Comparison of ENCODE assay signal across 9 cellular contexts in the genomic region with DNA sequence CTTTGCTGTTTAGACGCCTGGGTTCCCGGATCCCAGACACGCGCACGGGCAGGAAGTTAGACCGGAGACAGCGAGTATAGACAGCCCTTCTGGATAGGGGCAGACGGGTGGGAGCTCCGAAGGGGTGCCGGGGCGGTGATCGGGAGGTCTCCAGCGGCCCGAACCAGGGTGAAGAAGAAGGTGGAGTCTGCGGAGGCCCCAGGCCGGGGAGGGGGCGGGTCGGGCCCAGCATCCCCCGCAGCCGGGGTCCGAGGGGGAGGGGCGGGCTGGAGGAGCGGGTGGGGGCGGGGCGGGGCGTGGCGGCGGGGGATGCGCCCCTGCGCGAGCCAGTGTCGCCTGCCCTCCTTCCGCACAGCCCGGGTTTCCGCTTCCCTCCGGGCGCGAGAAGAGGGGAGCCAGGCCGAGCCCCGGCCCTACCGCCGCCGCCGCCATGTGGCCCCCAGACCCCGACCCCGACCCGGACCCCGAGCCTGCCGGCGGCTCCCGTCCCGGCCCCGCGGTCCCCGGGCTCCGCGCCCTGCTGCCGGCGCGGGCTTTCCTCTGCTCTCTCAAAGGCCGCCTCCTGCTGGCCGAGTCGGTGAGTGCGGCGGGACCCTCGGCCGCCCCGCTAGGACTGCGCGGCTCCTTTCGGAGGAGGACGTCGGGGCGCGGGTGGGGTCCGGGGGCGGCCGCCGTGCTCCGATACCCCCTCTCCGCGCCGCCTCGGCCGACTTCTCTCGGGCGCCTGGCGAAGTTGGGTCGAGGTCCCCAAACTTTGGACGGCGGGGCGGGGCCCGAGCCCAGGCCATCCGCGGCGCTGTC. TPM values are rescaled to one million over a fixed set of nuclear protein-coding genes. Genes with fewer than 3 reads are reported as not detected.
A peak's percentile ranks its signal among the peaks of the same experiment; 100 is the strongest.
DNase-seq lines count a peak whose midpoint lies in the region; ATAC-seq, FAIRE-seq and TF ChIP-seq lines count a peak whose summit lies in the region.
"Had no signal": no experiment of that assay in that cellular context is flagged by ENCODE, and none has a peak within 500 bp of the region (broad histone marks: within the 10 kb centered on the region; RNA-seq: fewer than 3 reads in every experiment).

A gene with protein sequence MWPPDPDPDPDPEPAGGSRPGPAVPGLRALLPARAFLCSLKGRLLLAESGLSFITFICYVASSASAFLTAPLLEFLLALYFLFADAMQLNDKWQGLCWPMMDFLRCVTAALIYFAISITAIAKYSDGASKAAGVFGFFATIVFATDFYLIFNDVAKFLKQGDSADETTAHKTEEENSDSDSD (plus strand): TSS at position 329 of the 801 bp plus-strand sequence. CDS start 102 bp downstream, at position 431.

- peak within 1 kb of the TSS; percentile 86 for H3K4me2 ChIP-seq in Karpas-422 (ENCODE audit: low read depth, low read length, poor library complexity, severe bottlenecking)
- peak within 1 kb of the TSS; percentile 81 for H3K4me2 ChIP-seq in GM12878 (ENCODE audit: control insufficient read depth, insufficient read depth)

- peaks cover 5% of the 10 kb centered on the region; the same call in 1 of the 2 replicates for H3K9me3 ChIP-seq in Karpas-422 (ENCODE audit: low read length)
- peaks cover 14% of the 10 kb centered on the region; the same call in 2 of the 3 replicates for H3K9me3 ChIP-seq in GM12878 (replicated peaks; ENCODE audit: control insufficient read depth, insufficient read depth, low read length)
- H3K9me3 ChIP-seq in iPS-18a (ENCODE audit: control insufficient read depth, low read depth, low read length), result no peaks in the 10 kb centered on the region
- peaks cover 0 to 11% (median 9%) of the 10 kb centered on the region in 8 donors for H3K9me3 ChIP-seq in spleen

- CTCF ChIA-PET in GM12878 (lab: Yijun Ruan, JAX), result interaction anchor here (0.7 to 3.7 kb wide), 9 partner anchors 11 to 871 kb away, joined by 3 to 24 read pairs (median 3); no protein-coding TSS in a partner anchor

- ATAC-seq in GM21390 (IDR thresholded peaks at IDR 0.05; ENCODE audit: unreplicated experiment) (peak; percentile 60), GM12878 (peak; percentile 67)

- no TSS peak for BruUV-seq in GM12878 (replicated peaks; lab: Mats Ljungman, UMichigan)

- H4K20me1 ChIP-seq in Karpas-422 (ENCODE audit: insufficient read depth, low read depth, low read length) (peaks cover 24% of the 10 kb centered on the region; the same call in 1 of the 2 replicates), GM12878 (ENCODE audit: control insufficient read depth, insufficient read depth) (no peaks in the 10 kb centered on the region)

- POLR2A ChIA-PET in GM12878 (lab: Charles Lee), result interaction anchor here (0.5 to 1.2 kb wide), 2 partner anchors 14 to 65 kb away, joined by 4 to 5 read pairs; no protein-coding TSS in a partner anchor

- RAD21 ChIA-PET in GM12878 (lab: Charles Lee; ENCODE audit: unreplicated experiment), result interaction anchor here (0.6 to 1.8 kb wide), 8 partner anchors 15 to 198 kb away, joined by 3 to 8 read pairs (median 4); no protein-coding TSS in a partner anchor

- H3K4me3 ChIP-seq in Karpas-422 (ENCODE audit: low read length) (peak within 1 kb of the TSS; percentile 65), GM12878 (peak within 1 kb of the TSS; percentile 72), iPS-18a (ENCODE audit: low read length) (peak within 1 kb of the TSS; percentile 66), spleen (peak within 1 kb of the TSS; percentile 68 to 94 (median 78))

- TF ChIP-seq EP300 in GM12878 (IDR thresholded peaks at IDR 0.05; ENCODE audit: borderline replicate concordance in 1 of 2, control insufficient read depth in 1 of 2, low read depth in 2 of 2, low read length in 2 of 2), result no peak

- TF ChIP-seq CTCF in GM12878 (IDR thresholded peaks at IDR 0.05 in 2 of 3, conservative IDR thresholded peaks at IDR 0.05 in 1 of 3; ENCODE audit: control insufficient read depth in 2 of 3, extremely low read depth in 1 of 3, insufficient read depth in 1 of 3, low read depth in 3 of 3, low read length in 3 of 3) (peak; percentile 43 to 69 (median 63); a peak in 5 of 6 replicates), spleen (IDR thresholded peaks at IDR 0.05 in 8 of 11, conservative IDR thresholded peaks at IDR 0.05 in 3 of 11) (peak; percentile 54 to 90 (median 77))

- H2AFZ ChIP-seq in Karpas-422 (ENCODE audit: low read length) (peak within 1 kb of the TSS; percentile 31; the same call in 1 of the 2 replicates), GM12878 (ENCODE audit: control insufficient read depth, low read depth, low read length) (peak within 1 kb of the TSS; percentile 47)

- DNase-seq in COLO829 (ENCODE audit: low spot score), result peak; percentile 18
- DNase-seq in Karpas-422, result peak; percentile 81
- DNase-seq in T1000 (lab: John Stamatoyannopoulos, UW), result peak; percentile 32
- DNase-seq in GM12878 (ENCODE audit: low read depth, low spot score), result no peak
- DNase-seq in spleen, result peak; percentile 88
- DNase-seq in occipital lobe (lab: John Stamatoyannopoulos, UW), result no peak

- no peaks in the 10 kb centered on the region for H3K9me2 ChIP-seq in Karpas-422 (replicated peaks; ENCODE audit: insufficient read depth, low read length)

- in situ Hi-C loops in GM12878 (cut with MboI), result no loop called here

- intact Hi-C loops in GM12878 (cut with micrococcal nuclease; ENCODE audit: unreplicated experiment), result loop anchor here (1.0 to 5.0 kb wide), 3 partner anchors 52 to 198 kb away; a partner anchor contains a TSS
- intact Hi-C loops in spleen (cut with DNase I; ENCODE audit: low total_unique reads), result loop anchor here (5.0 kb wide), 1 partner anchor 197 kb away; no protein-coding TSS in a partner anchor

- FAIRE-seq in GM12878 (lab: Jason Lieb, UNC), result no peak
- FAIRE-seq: islet of Langerhans had no signal

- H3K4me1 ChIP-seq in Karpas-422 (ENCODE audit: low read length) (peaks cover 71% of the 10 kb centered on the region), GM12878 (ENCODE audit: control insufficient read depth, insufficient read depth, low read length) (peaks cover 17% of the 10 kb centered on the region), iPS-18a (ENCODE audit: control insufficient read depth, low read depth, low read length) (peaks cover 7% of the 10 kb centered on the region), spleen (peaks cover 32 to 63% (median 57%) of the 10 kb centered on the region in 6 donors)

- TF ChIP-seq RAD21 in GM12878 (IDR thresholded peaks at IDR 0.05; ENCODE audit: insufficient read depth, low read depth, low read length), result peak; percentile 57

- H3K27me3 ChIP-seq in Karpas-422 (ENCODE audit: low read length), result no peaks in the 10 kb centered on the region; the same call in 1 of the 2 replicates
- H3K27me3 ChIP-seq in GM12878 (replicated peaks in 1 of 2; ENCODE audit: control insufficient read depth in 2 of 2, insufficient read depth in 2 of 2, low read length in 1 of 2), result no peaks in the 10 kb centered on the region
- H3K27me3 ChIP-seq in iPS-18a (ENCODE audit: control insufficient read depth, insufficient read depth, low read length), result no peaks in the 10 kb centered on the region
- H3K27me3 ChIP-seq in spleen (replicated peaks in 1 of 7), result peaks cover 0 to 25% (median 0%) of the 10 kb centered on the region in 7 donors

- peak within 1 kb of the TSS; percentile 72 for H3K9ac ChIP-seq in Karpas-422 (ENCODE audit: low read length)
- peak within 1 kb of the TSS; percentile 62 for H3K9ac ChIP-seq in GM12878 (ENCODE audit: control insufficient read depth, insufficient read depth, low read length)
- H3K9ac ChIP-seq in iPS-18a (ENCODE audit: low read length), result peak within 1 kb of the TSS; percentile 53

- TF ChIP-seq POLR2A in GM12878 (IDR thresholded peaks at IDR 0.05; ENCODE audit: low read depth, low read length) (peak; percentile 59; the same call in 1 of the 2 replicates), spleen (IDR thresholded peaks at IDR 0.05) (no peak)

- H3K27ac ChIP-seq in Karpas-422 (ENCODE audit: low read length), result no peak within 1 kb of the TSS; the same call in 1 of the 2 replicates
- H3K27ac ChIP-seq in GM12878 (ENCODE audit: control insufficient read depth, insufficient read depth), result peak within 1 kb of the TSS; percentile 32; the same call in 1 of the 2 replicates
- no peak within 1 kb of the TSS for H3K27ac ChIP-seq in iPS-18a (ENCODE audit: low read length)
- peak within 1 kb of the TSS; percentile 78 to 94 (median 88) for H3K27ac ChIP-seq in spleen

- SMC1A ChIA-PET in GM12878 (lab: Charles Lee; ENCODE audit: uncharacterized antibody, unreplicated experiment), result interaction anchor here (1.3 to 1.8 kb wide), 3 partner anchors 14 to 53 kb away, joined by 5 read pairs; a partner anchor contains a TSS

- H3K36me3 ChIP-seq in Karpas-422 (ENCODE audit: insufficient read depth, low read length), result no peaks in the 10 kb centered on the region
- peaks cover 0 to 2% of the 10 kb centered on the region in 2 experiments; a peak in 2 of 4 replicates for H3K36me3 ChIP-seq in GM12878 (ENCODE audit: control insufficient read depth in 2 of 2, insufficient read depth in 2 of 2, low read length in 1 of 2)
- H3K36me3 ChIP-seq in iPS-18a (ENCODE audit: control insufficient read depth, low read depth, low read length), result peaks cover 2% of the 10 kb centered on the region
- peaks cover 0 to 9% (median 6%) of the 10 kb centered on the region in 6 donors for H3K36me3 ChIP-seq in spleen

- no peaks in the 10 kb centered on the region for H3K79me2 ChIP-seq in Karpas-422 (ENCODE audit: low read length)
- H3K79me2 ChIP-seq in GM12878 (ENCODE audit: control insufficient read depth, insufficient read depth, low read length), result no peaks in the 10 kb centered on the region

- WGBS in GM12878 (ENCODE audit: insufficient coverage, insufficient replicate concordance, low lambda C conversion rate, missing lambda C conversion rate), result 0% methylated on average over 44 of the region's 96 CpGs
- 0 to 1% (median 0%) methylated on average over 9 to 95 of the region's 96 CpGs for WGBS in spleen, 5 donors

RNA-seq across cellular contexts. Expression of the gene that starts here (rescaled TPM):
- total RNA-seq in Karpas-422 (2014; rRNA removed; shearing (Covaris generic); ENCODE audit: low replicate concordance), result 19.7 and 21.1 TPM in 2 replicates
- total RNA-seq in GM12878 (2013; cell fraction: nucleolus; rRNA removed), result 11.5 and 12.5 TPM in 2 replicates
- total RNA-seq in GM12878 (2014; rRNA removed), result 11.7 and 12.8 TPM in 2 replicates
- total RNA-seq in GM12878 (2014; rRNA removed; fragmentation: Illumina TruSeq; extraction: Trizol), result 10.9 and 11.7 TPM in 2 replicates
- total RNA-seq in GM12878 (2021), result 31.5 and 35.5 TPM in 2 replicates
- 9.4 TPM for polyA plus RNA-seq in GM12878 (2011; ENCODE audit: low read depth)
- polyA plus RNA-seq in GM12878 (2011; rRNA removed), result 28.7 and 47.4 TPM in 2 replicates
- polyA plus RNA-seq in GM12878 (2011; cell fraction: cytosol; rRNA removed), result 49.0 and 53.8 TPM in 2 replicates
- 34.3 and 35.4 TPM in 2 replicates for polyA plus RNA-seq in GM12878 (2011; cell fraction: nucleus; rRNA removed)
- polyA plus RNA-seq in GM12878 (2012), result 13.6 and 14.5 TPM in 2 replicates
- polyA plus RNA-seq in GM12878 (2014; fragmentation: Illumina TruSeq; extraction: Trizol), result 16.0 and 25.2 TPM in 2 replicates
- polyA plus RNA-seq in GM12878 (2014; fragmentation: Nextera tagmentation; extraction: Ambion mirVana), result 10 to 100 TPM in 1 of 2 experiments, 1 to 10 TPM in 1; 5.4 to 16.0 TPM
- 32.0 and 37.1 TPM in 2 replicates for polyA plus RNA-seq in GM12878 (2014; rRNA removed)
- 10 to 100 TPM; 38.8 to 42.3 TPM for polyA plus RNA-seq in GM12878 (2016; fragmentation: Nextera tagmentation; extraction: Ambion mirVana)
- polyA minus RNA-seq in GM12878 (2011; rRNA and poly(A)+ RNA removed), result 23.6 and 48.8 TPM in 2 replicates
- 10.1 and 12.2 TPM in 2 replicates for polyA minus RNA-seq in GM12878 (2011; cell fraction: cytosol; rRNA and poly(A)+ RNA removed)
- 8.3 and 16.8 TPM in 2 replicates for polyA minus RNA-seq in GM12878 (2011; cell fraction: nucleus; rRNA and poly(A)+ RNA removed)
- total RNA-seq in spleen, result 10 to 100 TPM; 37.6 to 53.1 (median 41.9) TPM
- polyA plus RNA-seq in spleen, result 10 to 100 TPM; 16.2 to 25.0 (median 23.4) TPM
- 8.7 TPM for total RNA-seq in occipital lobe

Comparison
In these comparisons a context has a peak if more than half of its experiments do, and no peak if none do; other contexts are left out.
1. DNase-seq: peak in COLO829 (single experiment), Karpas-422 (single experiment), T1000 (single experiment) and spleen (single experiment); none in GM12878 (single experiment) and occipital lobe (single experiment).
2. H3K27ac ChIP-seq: peak in GM12878 (single experiment) and spleen (8 of 8); none in Karpas-422 (single experiment) and iPS-18a (single experiment).
3. Peak in every context shown above with its lines, with median percentiles within 50 percentile points of each other: H3K4me3 ChIP-seq and H3K9ac ChIP-seq.